In genomic region chr16:67017810-67018488, GRCh38 we compare ENCODE assay signal across 1 cellular context.
TF ChIP-seq lines count a peak whose summit lies in the region.

No MANE protein-coding gene starts in this region.

TF ChIP-seq in HepG2, 621 proteins besides CTCF, POLR2A, EP300 and RAD21 (continued from another document and continues in another):
- TF ChIP-seq AFF4 (CRISPR knock-in tag; IDR thresholded peaks at IDR 0.05) = no peak
- TF ChIP-seq ZNF691 (CRISPR knock-in tag; IDR thresholded peaks at IDR 0.05; ENCODE audit: borderline replicate concordance, low read depth) = peak; percentile 36; the same call in 1 of the 2 replicates
- TF ChIP-seq THRA (CRISPR knock-in tag; IDR thresholded peaks at IDR 0.05; ENCODE audit: borderline replicate concordance) = peak; percentile 69; the same call in 1 of the 2 replicates
- TF ChIP-seq SOX6 (IDR thresholded peaks at IDR 0.05) = no peak
- peak; percentile 70 for TF ChIP-seq SOX6 (CRISPR knock-in tag; IDR thresholded peaks at IDR 0.05)
- TF ChIP-seq ZNF275 (CRISPR knock-in tag; IDR thresholded peaks at IDR 0.05; ENCODE audit: borderline replicate concordance) = no peak
- peak; percentile 28; the same call in 1 of the 2 replicates for TF ChIP-seq IRF9 (CRISPR knock-in tag; IDR thresholded peaks at IDR 0.05; ENCODE audit: borderline replicate concordance)
- peak; percentile 80 for TF ChIP-seq FOXC1 (CRISPR knock-in tag; IDR thresholded peaks at IDR 0.05; ENCODE audit: borderline replicate concordance)
- no peak for TF ChIP-seq MTERF4 (CRISPR knock-in tag; IDR thresholded peaks at IDR 0.05)
- TF ChIP-seq ISL2 (CRISPR knock-in tag; IDR thresholded peaks at IDR 0.05) = no peak
- no peak for TF ChIP-seq SOX13 (IDR thresholded peaks at IDR 0.05)
- TF ChIP-seq SOX13 (CRISPR knock-in tag; conservative IDR thresholded peaks at IDR 0.05 in 1 of 2, IDR thresholded peaks at IDR 0.05 in 1 of 2) = peak in 1 of 2 experiments; percentile 36; a peak in 1 of 4 replicates
- no peak for TF ChIP-seq KAT2B (IDR thresholded peaks at IDR 0.05; ENCODE audit: borderline replicate concordance, low read depth, low read length)
- no peak for TF ChIP-seq GRHL1 (CRISPR knock-in tag; conservative IDR thresholded peaks at IDR 0.05)
- TF ChIP-seq STAG1 (CRISPR knock-in tag; IDR thresholded peaks at IDR 0.05) = peak; percentile 99
- peak; percentile 34; the same call in 1 of the 2 replicates for TF ChIP-seq GABPB1 (CRISPR knock-in tag; IDR thresholded peaks at IDR 0.05)
- TF ChIP-seq ZNF781 (CRISPR knock-in tag; IDR thresholded peaks at IDR 0.05; ENCODE audit: borderline replicate concordance, not compliant biosample characterization) = peak; percentile 87
- 0 out of 2 replicates have a peak, but pooled peaks have one; percentile 67 for TF ChIP-seq ZNF430 (CRISPR knock-in tag; IDR thresholded peaks at IDR 0.05)
- peak; percentile 66; the same call in 1 of the 2 replicates for TF ChIP-seq RXRB (CRISPR knock-in tag; IDR thresholded peaks at IDR 0.05; ENCODE audit: borderline replicate concordance)
- TF ChIP-seq SKI (IDR thresholded peaks at IDR 0.05; ENCODE audit: partially characterized antibody) = peak; percentile 25
- peak; percentile 63 for TF ChIP-seq MIER2 (CRISPR knock-in tag; IDR thresholded peaks at IDR 0.05)
- TF ChIP-seq USF2 (IDR thresholded peaks at IDR 0.05; ENCODE audit: low read depth, low read length) = peak; percentile 96
- TF ChIP-seq USF2 (CRISPR knock-in tag; IDR thresholded peaks at IDR 0.05; ENCODE audit: borderline replicate concordance) = peak; percentile 92; the same call in 1 of the 2 replicates
- peak; percentile 95; the same call in 1 of the 2 replicates for TF ChIP-seq ZNF44 (CRISPR knock-in tag; IDR thresholded peaks at IDR 0.05)
- TF ChIP-seq PITX1 (CRISPR knock-in tag; IDR thresholded peaks at IDR 0.05) = peak; percentile 69; the same call in 1 of the 2 replicates
- TF ChIP-seq ZNF646 (CRISPR knock-in tag; IDR thresholded peaks at IDR 0.05) = no peak
- TF ChIP-seq IKZF4 (CRISPR knock-in tag; IDR thresholded peaks at IDR 0.05; ENCODE audit: borderline replicate concordance, low read depth, not compliant biosample characterization) = peak; percentile 53
- peak; percentile 69; the same call in 1 of the 2 replicates for TF ChIP-seq MEF2D (CRISPR knock-in tag; IDR thresholded peaks at IDR 0.05)
- TF ChIP-seq TFE3 (CRISPR knock-in tag; IDR thresholded peaks at IDR 0.05) = peak; percentile 73
- TF ChIP-seq ZNF891 (CRISPR knock-in tag; IDR thresholded peaks at IDR 0.05) = peak; percentile 70; the same call in 1 of the 2 replicates
- TF ChIP-seq ZNF605 (CRISPR knock-in tag; IDR thresholded peaks at IDR 0.05) = peak; percentile 63; the same call in 1 of the 2 replicates
- peak; percentile 58; the same call in 1 of the 2 replicates for TF ChIP-seq ZNF431 (CRISPR knock-in tag; IDR thresholded peaks at IDR 0.05; ENCODE audit: borderline replicate concordance, low read depth)
- TF ChIP-seq ZBTB1 (CRISPR knock-in tag; IDR thresholded peaks at IDR 0.05; ENCODE audit: borderline replicate concordance) = no peak
- peak; percentile 43; the same call in 1 of the 2 replicates for TF ChIP-seq ZNF232 (CRISPR knock-in tag; IDR thresholded peaks at IDR 0.05; ENCODE audit: borderline replicate concordance)
- TF ChIP-seq IRF2 (CRISPR knock-in tag; IDR thresholded peaks at IDR 0.05) = peak; percentile 93
- no peak for TF ChIP-seq ZNF17 (CRISPR knock-in tag; IDR thresholded peaks at IDR 0.05)
